In genomic region chr16:89759742-89760366, GRCh38 we compare ENCODE assay signal across 1 cellular context.
TF ChIP-seq lines count a peak whose summit lies in the region.

No MANE protein-coding gene starts in this region.

TF ChIP-seq in K562, 482 proteins besides CTCF, POLR2A, EP300 and RAD21:
- TF ChIP-seq ZNF263 (CRISPR knock-in tag; IDR thresholded peaks at IDR 0.05; ENCODE audit: borderline replicate concordance) (peak; percentile 71), SNAPC5 (CRISPR knock-in tag; IDR thresholded peaks at IDR 0.05) (no peak), PPARD (CRISPR knock-in tag; IDR thresholded peaks at IDR 0.05) (no peak), ID3 (CRISPR knock-in tag; IDR thresholded peaks at IDR 0.05) (no peak), ID3 (tag; IDR thresholded peaks at IDR 0.05) (no peak), HNRNPL (IDR thresholded peaks at IDR 0.05; ENCODE audit: low read depth, low read length) (no peak), FOXP4 (CRISPR knock-in tag; IDR thresholded peaks at IDR 0.05; ENCODE audit: borderline replicate concordance) (no peak), EGR1 (conservative IDR thresholded peaks at IDR 0.05) (peak; percentile 60), POLR2G (IDR thresholded peaks at IDR 0.05; ENCODE audit: low read depth, low read length) (peak; percentile 36; the same call in 1 of the 2 replicates)
TF ChIP-seq in K562: peak in this region for 3.
